Comparison of ENCODE assay signal across 1 cellular context in the genomic region with DNA sequence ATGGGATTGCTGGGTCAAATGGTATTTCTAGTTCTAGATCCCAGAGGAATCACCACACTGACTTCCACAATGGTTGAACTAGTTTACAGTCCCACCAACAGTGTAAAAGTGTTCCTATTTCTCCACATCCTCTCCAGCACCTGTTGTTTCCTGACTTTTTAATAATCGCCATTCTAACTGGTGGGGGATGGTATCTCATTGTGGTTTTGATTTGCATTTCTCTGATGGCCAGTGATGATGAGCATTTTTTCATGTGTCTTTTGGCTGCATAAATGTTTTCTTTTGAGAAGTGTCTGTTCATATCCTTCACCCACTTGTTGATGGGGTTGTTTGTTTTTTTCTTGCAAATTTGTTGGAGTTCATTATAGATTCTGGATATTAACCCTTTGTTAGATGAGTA.
TF ChIP-seq lines count a peak whose summit lies in the region.
"Not testable (repeated sequence)": the region's sequence is repeated elsewhere in the genome, so short reads cannot be mapped to it uniquely, and the experiment has no call there.

No MANE protein-coding gene starts in this region.

- POLR2A ChIA-PET in HEK293 (lab: Yijun Ruan, JAX), result not testable (repeated sequence)

- CTCF ChIA-PET in HEK293 (lab: Yijun Ruan, JAX), result not testable (repeated sequence)

- not testable (repeated sequence) for H3K36me3 ChIP-seq in HEK293 (ENCODE audit: control insufficient read depth in 2 of 2, insufficient read depth in 1 of 2, low read length in 2 of 2)

- H3K4me1 ChIP-seq in HEK293 (ENCODE audit: control insufficient read depth, insufficient read depth, low read length), result not testable (repeated sequence)

- H3K9me3 ChIP-seq in HEK293 (ENCODE audit: control insufficient read depth, insufficient read depth, low read depth, low read length), result not testable (repeated sequence)

- not testable (repeated sequence) for H3K4me3 ChIP-seq in HEK293 (ENCODE audit: low read depth, low read length)

- H3K27ac ChIP-seq in HEK293 (ENCODE audit: extremely low read depth, low read depth, low read length), result not testable (repeated sequence)

- not testable (repeated sequence) for TF ChIP-seq CTCF in HEK293 (tag by site-specific recombination; IDR thresholded peaks at IDR 0.05)

TF ChIP-seq in HEK293, 187 proteins besides CTCF, POLR2A, EP300 and RAD21:
- peak; percentile 66; the same call in 1 of the 2 replicates for TF ChIP-seq SCRT1 (tag by site-specific recombination; IDR thresholded peaks at IDR 0.05; ENCODE audit: borderline replicate concordance)
- TF ChIP-seq SCRT2 (tag by site-specific recombination; IDR thresholded peaks at IDR 0.05), result peak; percentile 81
